ENCODE assay signal across 18 cellular contexts in the genomic region with DNA sequence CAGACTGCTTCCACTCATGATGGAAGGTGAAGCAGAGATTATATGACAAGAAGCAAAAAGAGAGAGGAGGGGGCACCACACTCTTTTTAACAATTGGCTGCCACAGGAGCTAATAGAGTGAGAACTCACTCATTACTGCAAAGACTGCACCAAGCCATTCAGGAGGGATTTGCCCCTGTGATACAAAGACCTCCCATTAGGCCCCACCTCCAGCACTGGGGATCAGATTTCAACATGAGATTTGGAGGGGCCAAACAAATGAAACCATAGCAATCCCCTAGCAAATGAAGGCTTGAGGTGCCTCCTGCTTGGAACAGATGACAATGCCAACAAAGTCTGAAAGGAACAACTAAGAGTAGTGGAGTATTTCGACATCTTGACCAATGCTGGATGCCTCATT.
"Had no signal": no experiment of that assay in that cellular context is flagged by ENCODE, and none has a peak within 500 bp of the region (broad histone marks: within the 10 kb centered on the region; RNA-seq: fewer than 3 reads in every experiment).

No MANE protein-coding gene starts in this region.

- H3K4me1 Mint-ChIP-seq: activated CD4-positive, alpha-beta T cell treated with anti-CD3 and anti-CD28 coated beads, Interleukin-2, amount 10 ng/mL, durations not matched to agents 24 days and 14 days; T-helper 17 cell had no signal

- H3K27ac Mint-ChIP-seq: activated CD4-positive, alpha-beta T cell treated with anti-CD3 and anti-CD28 coated beads, Interleukin-2, amount 10 ng/mL, durations not matched to agents 24 days and 14 days; activated naive CD8-positive, alpha-beta T cell; activated T-cell treated with anti-CD3 and anti-CD28 coated beads, Interleukin-2, amount 50 U/mL, for 72 hours; naive thymus-derived CD4-positive, alpha-beta T cell; stimulated activated memory B cell treated with anti-CD40 and anti-IgM and Interleukin-4, amounts not matched to agents 10 μg/mL and 1 μg/mL and 100 μg/mL, for 72 hours; T-helper 17 cell had no signal

- H3K4me3 ChIP-seq: colonic mucosa, left ventricle myocardium inferior, mucosa of descending colon, thyroid gland had no signal

- H3K36me3 ChIP-seq: colonic mucosa, left ventricle myocardium inferior, neutrophil, thyroid gland had no signal

- DNase-seq: activated CD4-positive, alpha-beta T cell treated with anti-CD3 and anti-CD28 coated beads, Interleukin-2, amount 10 ng/mL, durations not matched to agents 24 days and 14 days; activated CD8-positive, alpha-beta memory T cell treated with anti-CD3 and anti-CD28 coated beads, Interleukin-2, amount 50 U/mL, for 48 hours; activated gamma-delta T cell treated with Interleukin-2 at 50 U/mL for 16 hours; activated T-cell treated with anti-CD3 and anti-CD28 coated beads, Interleukin-2, amount 50 U/mL, for 72 hours; amniotic stem cell; colonic mucosa; effector CD8-positive, alpha-beta T cell; foreskin keratinocyte; glutamatergic neuron; left ventricle myocardium inferior; mucosa of descending colon; naive thymus-derived CD4-positive, alpha-beta T cell; stimulated activated CD4-positive, alpha-beta T cell treated with anti-CD3 and anti-CD28 coated beads, Interleukin-2, amount 100 ng/mL, for 48 hours; T-helper 17 cell; thyroid gland had no signal

- H3K4me1 ChIP-seq: colonic mucosa, foreskin keratinocyte, left ventricle myocardium inferior, thyroid gland had no signal

- H3K27ac ChIP-seq: colonic mucosa, foreskin keratinocyte, left ventricle myocardium inferior, neutrophil, thyroid gland had no signal

- ATAC-seq: activated T-cell treated with anti-CD3 and anti-CD28 coated beads, Interleukin-2, amount 50 U/mL, for 72 hours; foreskin keratinocyte; mucosa of descending colon; naive thymus-derived CD4-positive, alpha-beta T cell; stimulated activated memory B cell treated with anti-CD40 and anti-IgM and Interleukin-4, amounts not matched to agents 10 μg/mL and 1 μg/mL and 100 μg/mL, for 72 hours; T-helper 17 cell had no signal

- H3K27me3 ChIP-seq: colonic mucosa, foreskin keratinocyte, neutrophil, thyroid gland had no signal

- H3K4me3 Mint-ChIP-seq: activated CD4-positive, alpha-beta T cell treated with anti-CD3 and anti-CD28 coated beads, Interleukin-2, amount 10 ng/mL, durations not matched to agents 24 days and 14 days; activated naive CD8-positive, alpha-beta T cell; activated T-cell treated with anti-CD3 and anti-CD28 coated beads, Interleukin-2, amount 50 U/mL, for 72 hours; naive thymus-derived CD4-positive, alpha-beta T cell; stimulated activated memory B cell treated with anti-CD40 and anti-IgM and Interleukin-4, amounts not matched to agents 10 μg/mL and 1 μg/mL and 100 μg/mL, for 72 hours; T-helper 17 cell had no signal

- H3K9me3 ChIP-seq: colonic mucosa, left ventricle myocardium inferior, mucosa of descending colon, neutrophil, thyroid gland had no signal
